Comparison of ENCODE assay signal across 17 cellular contexts in the genomic region with DNA sequence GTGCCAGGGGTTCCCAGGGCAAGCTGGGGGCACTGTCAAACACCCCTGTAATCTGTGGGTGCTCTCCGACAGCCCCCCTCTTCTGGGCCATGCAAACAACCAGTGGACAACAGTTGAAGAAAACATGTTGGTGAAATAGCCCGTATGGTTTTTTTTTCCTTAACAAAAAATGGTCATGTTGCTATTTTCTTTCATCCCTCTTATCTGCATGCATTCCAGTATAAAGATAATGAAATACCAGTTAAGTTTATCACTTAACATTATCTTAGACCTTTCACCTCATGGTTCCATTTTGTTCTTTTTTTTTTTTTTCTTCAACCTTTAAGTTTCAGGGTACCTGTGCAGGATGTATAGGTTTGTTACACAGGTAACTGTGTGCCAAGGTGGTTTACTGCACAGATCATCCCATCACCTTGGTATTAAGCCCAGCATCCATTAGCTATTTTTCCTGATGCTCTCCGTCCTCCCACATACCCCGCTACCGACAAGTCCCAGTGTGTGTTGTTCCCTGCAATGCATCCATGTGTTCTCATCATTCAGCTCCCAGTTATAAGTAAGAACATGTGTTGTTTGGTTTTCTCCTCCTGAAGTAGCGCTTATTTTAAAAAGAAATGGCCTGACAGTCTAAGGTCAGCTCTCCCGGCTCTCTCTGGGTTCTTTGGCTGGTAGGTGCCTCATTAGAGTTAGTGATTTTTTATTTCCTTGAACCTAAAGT.
DNase-seq lines count a peak whose midpoint lies in the region; TF ChIP-seq lines count a peak whose summit lies in the region.
"Had no signal": no experiment of that assay in that cellular context is flagged by ENCODE, and none has a peak within 500 bp of the region (broad histone marks: within the 10 kb centered on the region; RNA-seq: fewer than 3 reads in every experiment).

No MANE protein-coding gene starts in this region.

- H3K9me3 ChIP-seq in mesenchymal stem cell (ENCODE audit: control insufficient read depth, low read length) (no peaks in the 10 kb centered on the region), thyroid gland (no peaks in the 10 kb centered on the region)
- H3K9me3 ChIP-seq: Peyer's patch had no signal

- peak overlapping the region; percentile 31 for H2AK5ac ChIP-seq in mesenchymal stem cell (ENCODE audit: low read length, severe bottlenecking)

- peak overlapping the region; percentile 2 for H3K27ac Mint-ChIP-seq in HFFc6
- H3K27ac Mint-ChIP-seq: B cell; CD4-positive, alpha-beta T cell had no signal

- H2BK15ac ChIP-seq in mesenchymal stem cell (ENCODE audit: low read depth, poor library complexity, severe bottlenecking), result no peak overlapping the region

- H3K9me3 Mint-ChIP-seq in HFFc6, result no peaks in the 10 kb centered on the region
- H3K9me3 Mint-ChIP-seq: CD4-positive, alpha-beta T cell had no signal

- intact Hi-C loops in thyroid gland (cut with DNase I), result no loop called here

- H3K9ac ChIP-seq in mesenchymal stem cell (ENCODE audit: low read length), result no peak overlapping the region

- no peak for TF ChIP-seq POLR2A in thyroid gland (IDR thresholded peaks at IDR 0.05)

- H2BK12ac ChIP-seq in mesenchymal stem cell (ENCODE audit: low read length in 2 of 2), result no peak overlapping the region

- no peak overlapping the region for H3K4me3 ChIP-seq in mesenchymal stem cell (ENCODE audit: insufficient read depth in 1 of 2, low read depth in 1 of 2, low read length in 2 of 2)
- no peak overlapping the region for H3K4me3 ChIP-seq in thyroid gland (replicated peaks in 1 of 3)
- H3K4me3 ChIP-seq: Peyer's patch had no signal

- H2BK5ac ChIP-seq in mesenchymal stem cell (ENCODE audit: low read depth, low read length, poor library complexity, severe bottlenecking), result peak overlapping the region; percentile 63

- no peak overlapping the region for H3K23ac ChIP-seq in mesenchymal stem cell (ENCODE audit: low read length in 2 of 2)

- no peak overlapping the region for H3K4ac ChIP-seq in mesenchymal stem cell (ENCODE audit: low read depth in 1 of 2, low read length in 2 of 2)

- H3K4me2 ChIP-seq in mesenchymal stem cell (ENCODE audit: low read length, poor library complexity, severe bottlenecking), result no peak overlapping the region

- H3K79me1 ChIP-seq in mesenchymal stem cell (replicated peaks; ENCODE audit: low read length, poor library complexity, severe bottlenecking), result peaks cover 11% of the 10 kb centered on the region

- H3K4me1 Mint-ChIP-seq in HFFc6 (ENCODE audit: low read depth), result peaks cover 34% of the 10 kb centered on the region
- H3K4me1 Mint-ChIP-seq: B cell had no signal

- H3K4me3 Mint-ChIP-seq in HFFc6, result no peak overlapping the region; the same call in 1 of the 2 replicates
- H3K4me3 Mint-ChIP-seq: B cell; CD4-positive, alpha-beta T cell had no signal

- DNase-seq in HFFc6 (no peak), amniotic epithelial cell (ENCODE audit: low read depth) (peak; percentile 83), mesenchymal stem cell (no peak), thyroid gland (no peak), C1 segment of cervical spinal cord (lab: John Stamatoyannopoulos, UW) (no peak), NCI-H2029 treated with DMSO at 0.1 percent for 48 hours (lab: John Stamatoyannopoulos, UW) (no peak), NCI-H524 (lab: John Stamatoyannopoulos, UW) (no peak)
- DNase-seq: CD4-positive, alpha-beta T cell; KG1; NCI-H1048; NCI-H146; NCI-H2107; NCI-H2227 treated with DMSO at 0.1 percent for 48 hours; NCI-H524 treated with DMSO at 0.1 percent for 48 hours; Peyer's patch; SHP77 had no signal

- H3K27me3 ChIP-seq in mesenchymal stem cell (ENCODE audit: control insufficient read depth in 1 of 2, insufficient read depth in 1 of 2, low read length in 2 of 2) (no peaks in the 10 kb centered on the region), thyroid gland (no peaks in the 10 kb centered on the region)
- H3K27me3 ChIP-seq: Peyer's patch had no signal

- H4K91ac ChIP-seq in mesenchymal stem cell (ENCODE audit: low read length), result no peak overlapping the region

- WGBS in mesenchymal stem cell, result 92% methylated on average over 4 of the region's 7 CpGs
- 85 to 88% methylated on average over 7 of the region's 7 CpGs for WGBS in thyroid gland, 2 donors

- no peak overlapping the region for H4K8ac ChIP-seq in mesenchymal stem cell (ENCODE audit: low read length)

- peaks cover 40 to 86% of the 10 kb centered on the region in 2 experiments for H3K36me3 ChIP-seq in mesenchymal stem cell (ENCODE audit: control insufficient read depth in 1 of 2, insufficient read depth in 2 of 2, low read depth in 1 of 2, low read length in 2 of 2)
- no peaks in the 10 kb centered on the region for H3K36me3 ChIP-seq in thyroid gland

- TF ChIP-seq CTCF in HFFc6 (IDR thresholded peaks at IDR 0.05), result no peak
- no peak for TF ChIP-seq CTCF in thyroid gland (IDR thresholded peaks at IDR 0.05)

- no peak overlapping the region for H2BK120ac ChIP-seq in mesenchymal stem cell (ENCODE audit: low read depth, low read length)

- H3K4me1 ChIP-seq in mesenchymal stem cell (ENCODE audit: control insufficient read depth, insufficient read depth, low read depth, low read length) (peaks cover 6% of the 10 kb centered on the region), thyroid gland (peaks cover 24 to 25% of the 10 kb centered on the region in 2 donors)
- H3K4me1 ChIP-seq: Peyer's patch had no signal

- H3K14ac ChIP-seq in mesenchymal stem cell (ENCODE audit: low read length in 2 of 2), result no peak overlapping the region

- H2AFZ ChIP-seq in mesenchymal stem cell (ENCODE audit: low read depth, low read length), result no peak overlapping the region

- H3K27ac ChIP-seq in mesenchymal stem cell (ENCODE audit: low read length, poor library complexity, severe bottlenecking), result peak overlapping the region; percentile 21
- H3K27ac ChIP-seq in thyroid gland, result peak overlapping the region in 2 of 3 donors; percentile 20 to 55
- H3K27ac ChIP-seq: Peyer's patch had no signal

- H3K36me3 Mint-ChIP-seq in HFFc6 (ENCODE audit: low read depth), result peaks cover 71% of the 10 kb centered on the region

- H3K27me3 Mint-ChIP-seq in HFFc6 (ENCODE audit: insufficient read depth), result peaks cover 4% of the 10 kb centered on the region; the same call in 1 of the 2 replicates
- H3K27me3 Mint-ChIP-seq: CD4-positive, alpha-beta T cell had no signal

- H3K18ac ChIP-seq in mesenchymal stem cell (ENCODE audit: low read depth in 1 of 2, low read length in 2 of 2), result no peak overlapping the region
